In the genomic region with DNA sequence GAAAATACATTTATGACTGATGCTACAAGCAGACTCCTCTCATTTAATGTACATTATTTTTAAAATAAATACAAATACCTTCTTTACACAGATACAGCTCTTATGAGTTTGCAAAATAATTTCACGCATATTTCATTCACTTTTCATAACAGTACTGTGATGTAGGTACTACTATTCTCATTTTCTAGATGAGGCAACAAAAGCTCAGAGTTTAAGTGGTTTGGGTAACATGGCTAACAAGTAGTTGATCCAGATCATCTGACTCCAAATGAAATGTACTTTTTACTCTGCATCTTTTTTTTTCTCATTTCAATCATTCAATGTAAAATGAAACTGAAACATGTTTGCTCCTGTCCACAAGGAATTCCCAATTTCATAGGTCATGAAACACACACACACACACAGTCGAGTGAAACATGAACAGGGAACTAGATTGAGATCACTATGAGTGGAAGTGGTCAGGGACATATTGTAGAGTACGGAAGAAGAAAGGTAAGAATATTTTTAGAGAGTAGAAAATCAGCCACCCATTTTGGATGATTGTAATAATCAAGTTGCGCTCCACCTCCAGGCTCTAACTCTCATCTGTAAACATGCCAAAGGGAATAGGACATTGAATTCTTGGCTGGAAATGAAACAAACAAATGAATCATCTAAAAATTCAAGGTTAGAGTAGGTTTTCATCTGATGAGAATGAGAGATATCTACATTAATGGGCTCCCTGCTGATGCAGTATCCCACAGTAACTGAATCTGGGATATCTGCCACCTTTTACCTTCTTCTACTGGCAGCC, we compare ENCODE assay signal across 12 cellular contexts.
DNase-seq lines count a peak whose midpoint lies in the region; ATAC-seq and TF ChIP-seq lines count a peak whose summit lies in the region.
"Had no signal": no experiment of that assay in that cellular context is flagged by ENCODE, and none has a peak within 500 bp of the region (broad histone marks: within the 10 kb centered on the region; RNA-seq: fewer than 3 reads in every experiment).

No MANE protein-coding gene starts in this region.

- intact Hi-C loops in Panc1 (cut with micrococcal nuclease; ENCODE audit: unreplicated experiment): loop anchor here (5.0 to 10.0 kb wide), 4 partner anchors 152 to 465 kb away; no protein-coding TSS in a partner anchor
- intact Hi-C loops in psoas muscle (cut with DNase I): loop anchor here (5.0 to 10.0 kb wide), 2 partner anchors 92 to 195 kb away; partner anchors contain the start of gene CLDN1 (in 1 of the 2)

- ATAC-seq in HG02623 (IDR thresholded peaks at IDR 0.05; ENCODE audit: unreplicated experiment) (peak; percentile 60), Panc1 (peak; percentile 85), psoas muscle (no peak), GM19324 (IDR thresholded peaks at IDR 0.05; ENCODE audit: low FRiP score, unreplicated experiment) (no peak), GM18861 (IDR thresholded peaks at IDR 0.05; ENCODE audit: unreplicated experiment) (no peak)

- H3K36me3 Mint-ChIP-seq in activated naive CD4-positive, alpha-beta T cell treated with anti-CD3 and anti-CD28 coated beads, Interleukin-2, amount 10 ng/mL, durations not matched to agents 7 days and 5 days: no peaks in the 10 kb centered on the region

- H3K4me3 ChIP-seq in AG10803 (ENCODE audit: low read length): no peak overlapping the region
- peak overlapping the region in 1 of 2 experiments; percentile 12; a peak in 1 of 4 replicates for H3K4me3 ChIP-seq in Panc1 (ENCODE audit: low read depth in 2 of 2, low read length in 2 of 2)
- H3K4me3 ChIP-seq in fibroblast of the aortic adventitia (ENCODE audit: low read depth, low read length): no peak overlapping the region
- H3K4me3 ChIP-seq in psoas muscle: no peak overlapping the region

- H3K27ac ChIP-seq in Panc1 (ENCODE audit: low read length) (peak overlapping the region; percentile 57), psoas muscle (no peak overlapping the region)
- H3K27ac ChIP-seq: neutrophil had no signal

- CTCF ChIA-PET in Panc1 (lab: Charles Lee): no interaction called here
- CTCF ChIA-PET in activated naive CD4-positive, alpha-beta T cell treated with anti-CD3 and anti-CD28 coated beads, Interleukin-2, amount 10 ng/mL, durations not matched to agents 7 days and 5 days (lab: Charles Lee): no interaction called here

- TF ChIP-seq CTCF in AG10803 (conservative IDR thresholded peaks at IDR 0.05; ENCODE audit: low read length): no peak
- no peak for TF ChIP-seq CTCF in Panc1 (IDR thresholded peaks at IDR 0.05)
- TF ChIP-seq CTCF in fibroblast of the aortic adventitia (IDR thresholded peaks at IDR 0.05; ENCODE audit: insufficient read depth, low read length): no peak
- TF ChIP-seq CTCF in psoas muscle (IDR thresholded peaks at IDR 0.05): no peak

- BruUV-seq in Panc1 (replicated peaks; lab: Mats Ljungman, UMichigan): no TSS peak

- peak; percentile 29 for DNase-seq in AG10803 (ENCODE audit: low read depth)
- peak; percentile 74 for DNase-seq in Panc1 (ENCODE audit: low read depth, low spot score)
- peak; percentile 15 for DNase-seq in fibroblast of the aortic adventitia (ENCODE audit: low read depth)
- no peak for DNase-seq in psoas muscle
- DNase-seq in activated naive CD4-positive, alpha-beta T cell treated with anti-CD3 and anti-CD28 coated beads, Interleukin-2, amount 10 ng/mL, durations not matched to agents 7 days and 5 days: no peak
- DNase-seq: AML-193, NCI-H1105 treated with DMSO at 0.1 percent for 48 hours had no signal

- H3K27me3 ChIP-seq in Panc1 (ENCODE audit: control insufficient read depth, insufficient read depth, low read length) (no peaks in the 10 kb centered on the region), psoas muscle (ENCODE audit: insufficient read depth in 3 of 3, low read length in 2 of 3) (no peaks in the 10 kb centered on the region)

- no peaks in the 10 kb centered on the region for H3K4me1 Mint-ChIP-seq in activated naive CD4-positive, alpha-beta T cell treated with anti-CD3 and anti-CD28 coated beads, Interleukin-2, amount 10 ng/mL, durations not matched to agents 7 days and 5 days
- H3K4me1 Mint-ChIP-seq: central memory CD8-positive, alpha-beta T cell had no signal

- H3K4me1 ChIP-seq in Panc1 (ENCODE audit: control insufficient read depth, insufficient read depth, low read length) (peaks cover 2% of the 10 kb centered on the region; the same call in 1 of the 2 replicates), psoas muscle (no peaks in the 10 kb centered on the region)

- no peaks in the 10 kb centered on the region for H3K27me3 Mint-ChIP-seq in activated naive CD4-positive, alpha-beta T cell treated with anti-CD3 and anti-CD28 coated beads, Interleukin-2, amount 10 ng/mL, durations not matched to agents 7 days and 5 days

- H3K9me3 ChIP-seq in Panc1 (ENCODE audit: control insufficient read depth, insufficient read depth, low read depth, low read length) (no peaks in the 10 kb centered on the region), psoas muscle (no peaks in the 10 kb centered on the region)
- H3K9me3 ChIP-seq: neutrophil had no signal

- WGBS in psoas muscle, 3 donors: 71 to 76% (median 73%) methylated on average over 4 of the region's 4 CpGs

- H3K27ac Mint-ChIP-seq in activated naive CD4-positive, alpha-beta T cell treated with anti-CD3 and anti-CD28 coated beads, Interleukin-2, amount 10 ng/mL, durations not matched to agents 7 days and 5 days: no peak overlapping the region

- in situ Hi-C loops in Panc1 (cut with HindIII; ENCODE audit: low pct_unique_long_range_greater_than_20kb, low sequenced_read_pairs): no loop called here

- no peaks in the 10 kb centered on the region for H3K36me3 ChIP-seq in Panc1 (ENCODE audit: control insufficient read depth, insufficient read depth, low read length)
- no peaks in the 10 kb centered on the region for H3K36me3 ChIP-seq in psoas muscle (ENCODE audit: insufficient read depth in 1 of 2, low read depth in 1 of 2)
- H3K36me3 ChIP-seq: neutrophil had no signal

- no peak overlapping the region for H3K4me3 Mint-ChIP-seq in activated naive CD4-positive, alpha-beta T cell treated with anti-CD3 and anti-CD28 coated beads, Interleukin-2, amount 10 ng/mL, durations not matched to agents 7 days and 5 days
- H3K4me3 Mint-ChIP-seq: central memory CD8-positive, alpha-beta T cell had no signal

- no peaks in the 10 kb centered on the region for H3K9me3 Mint-ChIP-seq in activated naive CD4-positive, alpha-beta T cell treated with anti-CD3 and anti-CD28 coated beads, Interleukin-2, amount 10 ng/mL, durations not matched to agents 7 days and 5 days
- H3K9me3 Mint-ChIP-seq: central memory CD8-positive, alpha-beta T cell had no signal

- POLR2A ChIA-PET in Panc1 (lab: Charles Lee): no interaction called here

Comparison
In these comparisons a context has a peak if more than half of its experiments do, and no peak if none do; other contexts are left out.
1. DNase-seq: peak in AG10803 (single experiment), Panc1 (single experiment) and fibroblast of the aortic adventitia (single experiment); none in psoas muscle (0 of 2) and activated naive CD4-positive, alpha-beta T cell treated with anti-CD3 and anti-CD28 coated beads, Interleukin-2, amount 10 ng/mL, durations not matched to agents 7 days and 5 days (single experiment).
2. ATAC-seq: peak in HG02623 (single experiment) and Panc1 (single experiment); none in psoas muscle (0 of 4), GM19324 (single experiment) and GM18861 (single experiment).